ENCODE assay signal across 13 cellular contexts in the genomic region with DNA sequence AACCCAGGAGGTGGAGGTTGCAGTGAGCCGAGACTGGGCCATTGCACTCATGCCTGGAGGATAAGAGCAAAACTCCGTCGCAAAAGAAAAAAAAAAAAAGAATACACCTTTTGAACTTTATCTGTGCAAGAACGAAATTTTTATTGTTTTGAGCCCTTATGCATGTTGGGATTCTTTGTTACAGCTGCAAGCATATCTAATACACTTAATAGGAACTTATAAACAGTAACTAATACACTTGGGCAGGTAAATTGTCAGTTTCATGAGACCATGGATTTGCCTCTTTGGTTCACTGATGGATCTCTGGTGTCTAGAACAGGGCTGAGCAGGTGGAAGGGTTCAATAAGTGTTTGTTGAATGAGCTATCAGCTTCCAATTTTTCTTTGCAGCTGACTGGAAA.
"Had no signal": no experiment of that assay in that cellular context is flagged by ENCODE, and none has a peak within 500 bp of the region (broad histone marks: within the 10 kb centered on the region; RNA-seq: fewer than 3 reads in every experiment).

No MANE protein-coding gene starts in this region.

- ATAC-seq: activated naive CD4-positive, alpha-beta T cell treated with anti-CD3 and anti-CD28 coated beads, Interleukin-2, amount 50 U/mL, for 72 hours; effector memory CD8-positive, alpha-beta T cell; gastroesophageal sphincter; left lung had no signal

- H3K27ac ChIP-seq: gastroesophageal sphincter, left lung, suprapubic skin, transverse colon, uterus had no signal

- H3K4me3 ChIP-seq: gastroesophageal sphincter, heart left ventricle, left lung, suprapubic skin, transverse colon, uterus had no signal

- H3K4me1 ChIP-seq: gastroesophageal sphincter, left lung, transverse colon, uterus had no signal

- DNase-seq: activated CD4-positive, alpha-beta T cell treated with anti-CD3 and anti-CD28 coated beads, Interleukin-2, amount 50 U/mL, for 4 hours; activated gamma-delta T cell; effector memory CD8-positive, alpha-beta T cell; left lung; occipital lobe; retina; stimulated activated CD4-positive, alpha-beta T cell treated with anti-CD3 and anti-CD28 coated beads, Interleukin-2, amount 100 ng/mL, for 48 hours; transverse colon; uterus had no signal

- H3K27me3 ChIP-seq: uterus had no signal

- H3K9me3 ChIP-seq: suprapubic skin, uterus had no signal

- H3K36me3 ChIP-seq: gastroesophageal sphincter, heart left ventricle, left lung, suprapubic skin, transverse colon, uterus had no signal
